ENCODE assay signal across 10 cellular contexts in genomic region chr21:45640888-45641479, GRCh38. TPM values are rescaled to one million over a fixed set of nuclear protein-coding genes. Genes with fewer than 3 reads are reported as not detected.
DNase-seq lines count a peak whose midpoint lies in the region; ATAC-seq, FAIRE-seq and TF ChIP-seq lines count a peak whose summit lies in the region.
"Had no signal": no experiment of that assay in that cellular context is flagged by ENCODE, and none has a peak within 500 bp of the region (broad histone marks: within the 10 kb centered on the region; RNA-seq: fewer than 3 reads in every experiment).

No MANE protein-coding gene starts in this region.

- no peaks in the 10 kb centered on the region for H3K9me3 ChIP-seq in endodermal cell (ENCODE audit: control insufficient read depth, low read length)
- no peaks in the 10 kb centered on the region for H3K9me3 ChIP-seq in parathyroid adenoma (ENCODE audit: control insufficient read depth, low read length)

- no peak overlapping the region for H3K4me2 ChIP-seq in parathyroid adenoma (ENCODE audit: low read length)
- H3K4me2 ChIP-seq: KMS-11 had no signal

- peak overlapping the region; percentile 43 for H3K4me3 Mint-ChIP-seq in endodermal cell

- H3K27ac ChIP-seq in endodermal cell (ENCODE audit: low read depth, low read length) (no peak overlapping the region), parathyroid adenoma (peak overlapping the region; percentile 75)
- H3K27ac ChIP-seq: KMS-11 had no signal

- H3K9me3 Mint-ChIP-seq in endodermal cell: no peaks in the 10 kb centered on the region

- H3K4me1 ChIP-seq in endodermal cell (ENCODE audit: control insufficient read depth, insufficient read depth, low read length): no peaks in the 10 kb centered on the region
- peaks cover 2% of the 10 kb centered on the region for H3K4me1 ChIP-seq in parathyroid adenoma

- DNase-seq in activated CD4-positive, alpha-beta T cell treated with anti-CD3 and anti-CD28 coated beads, Interleukin-2, amount 50 U/mL, for 48 hours: peak; percentile 37 to 49
- DNase-seq in activated CD4-positive, alpha-beta T cell treated with anti-CD3 and anti-CD28 coated beads, Interleukin-2, amount 50 U/mL, for 1 hour: no peak
- peak; percentile 82 for DNase-seq in NCI-H460 (ENCODE audit: extremely low read depth, low read depth)
- peak; percentile 90 for DNase-seq in endodermal cell
- no peak for DNase-seq in HK-2 (ENCODE audit: unreplicated experiment)
- no peak for DNase-seq in GM12891 (ENCODE audit: insufficient read length, low spot score)

- no peaks in the 10 kb centered on the region for H3K36me3 Mint-ChIP-seq in endodermal cell (ENCODE audit: low read depth)

- no peaks in the 10 kb centered on the region for H3K36me3 ChIP-seq in endodermal cell (ENCODE audit: control insufficient read depth, insufficient read depth, low read length)
- H3K36me3 ChIP-seq in parathyroid adenoma (ENCODE audit: control insufficient read depth, insufficient read depth, low read length): no peaks in the 10 kb centered on the region

- TF ChIP-seq POLR2A in GM12891 (IDR thresholded peaks at IDR 0.05; ENCODE audit: low read depth, low read length): no peak

- 26 to 37% methylated on average over 13 to 23 of the region's 23 CpGs for WGBS in endodermal cell (ENCODE audit: insufficient coverage in 1 of 2, insufficient read length in 1 of 2), 2 experiments

- H3K27me3 ChIP-seq in endodermal cell (ENCODE audit: control insufficient read depth, insufficient read depth, low read length, poor library complexity, severe bottlenecking) (peaks cover 41% of the 10 kb centered on the region), parathyroid adenoma (ENCODE audit: control insufficient read depth, insufficient read depth, low read length) (no peaks in the 10 kb centered on the region)

- no peak overlapping the region for H3K9ac ChIP-seq in endodermal cell (ENCODE audit: extremely low read depth, low read length, poor library complexity, severe bottlenecking)
- H3K9ac ChIP-seq in parathyroid adenoma: no peak overlapping the region
- H3K9ac ChIP-seq: KMS-11 had no signal

- H3K4me3 ChIP-seq in endodermal cell (ENCODE audit: low read length) (no peak overlapping the region), parathyroid adenoma (ENCODE audit: low read depth, low read length) (no peak overlapping the region)

- ATAC-seq in GM21529 (IDR thresholded peaks at IDR 0.05; ENCODE audit: unreplicated experiment): no peak

- H3K27ac Mint-ChIP-seq in endodermal cell: no peak overlapping the region

- peak overlapping the region; percentile 78 for H2AFZ ChIP-seq in parathyroid adenoma

- peaks cover 4% of the 10 kb centered on the region for H3K4me1 Mint-ChIP-seq in endodermal cell

- FAIRE-seq in GM12891 (lab: Jason Lieb, UNC): no peak

- H3K27me3 Mint-ChIP-seq in endodermal cell (ENCODE audit: insufficient read depth): peaks cover 31% of the 10 kb centered on the region

- no peaks in the 10 kb centered on the region for H3K79me2 ChIP-seq in parathyroid adenoma

- TF ChIP-seq CTCF in endodermal cell (conservative IDR thresholded peaks at IDR 0.05) (peak; percentile 58), parathyroid adenoma (IDR thresholded peaks at IDR 0.05) (peak; percentile 34)

TF ChIP-seq in GM12891, 5 proteins besides CTCF, POLR2A, EP300 and RAD21:
- TF ChIP-seq SPI1 (IDR thresholded peaks at IDR 0.05; ENCODE audit: low read depth, low read length) (no peak), POLR2AphosphoS5 (IDR thresholded peaks at IDR 0.05; ENCODE audit: low read depth, low read length) (no peak), PAX5 (IDR thresholded peaks at IDR 0.05; ENCODE audit: insufficient read depth, low read length, severe bottlenecking) (no peak), TAF1 (IDR thresholded peaks at IDR 0.05; ENCODE audit: low read depth, low read length) (no peak), POU2F2 (IDR thresholded peaks at IDR 0.05; ENCODE audit: low read depth, low read length) (no peak)

RNA-seq across cellular contexts. Expression of gene PCBP3, which starts 2.5 kb away (rescaled TPM):
- 24.1 and 24.2 TPM in 2 replicates for total RNA-seq in NCI-H460 (2014; rRNA removed; shearing (Covaris generic))
- polyA plus RNA-seq in NCI-H460 (2014; cell fraction: nucleus; rRNA removed): 16.9 and 24.5 TPM in 2 replicates
- total RNA-seq in endodermal cell: 10 to 100 TPM in 1 of 2 donors, 1 to 10 TPM in 1; 2.1 to 10.6 TPM
- polyA plus RNA-seq in endodermal cell (2013, experiment 1 of 2): 4.2 TPM
- polyA plus RNA-seq in endodermal cell (2013, experiment 2 of 2): 3.2 TPM
- 1.0 TPM for polyA plus RNA-seq in GM12891 (2012; ENCODE audit: low read depth, missing spikeins)
- total RNA-seq: skeletal muscle tissue had no signal

Comparison
In these comparisons a context has a peak if more than half of its experiments do, and no peak if none do; other contexts are left out.
1. DNase-seq: peak in activated CD4-positive, alpha-beta T cell treated with anti-CD3 and anti-CD28 coated beads, Interleukin-2, amount 50 U/mL, for 48 hours (2 of 2), NCI-H460 (single experiment) and endodermal cell (single experiment); none in activated CD4-positive, alpha-beta T cell treated with anti-CD3 and anti-CD28 coated beads, Interleukin-2, amount 50 U/mL, for 1 hour (single experiment), HK-2 (single experiment) and GM12891 (single experiment).